7 cellular contexts compared by ENCODE assay signal in the genomic region with DNA sequence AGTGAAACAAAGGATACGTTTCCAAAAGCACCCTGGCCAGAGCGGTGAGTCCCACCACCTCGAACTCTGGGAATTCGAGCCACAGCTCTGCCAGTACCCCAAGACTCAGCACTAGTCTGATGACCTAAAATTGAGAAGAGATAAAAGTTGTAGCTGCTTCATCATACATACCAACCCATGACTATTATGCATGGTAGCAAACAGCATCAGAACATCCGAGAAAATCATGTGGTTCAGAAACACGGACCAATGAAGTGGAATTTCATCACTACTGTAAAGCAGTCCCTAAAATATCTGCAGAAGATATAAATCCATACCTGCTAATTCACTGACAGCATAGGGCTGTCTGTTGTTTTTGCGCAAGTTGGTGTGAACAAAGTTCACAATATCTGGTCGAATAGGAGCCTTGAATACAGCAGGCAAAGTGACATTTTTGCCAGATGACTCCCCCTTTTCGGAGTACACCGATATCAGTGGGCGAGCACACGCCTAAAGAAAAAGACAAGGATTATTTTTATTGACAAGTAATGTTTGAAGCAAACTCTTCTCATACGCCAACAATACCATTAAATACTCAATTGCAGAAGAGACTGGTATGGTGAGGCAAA. TPM values are rescaled to one million over a fixed set of nuclear protein-coding genes. Genes with fewer than 3 reads are reported as not detected.
DNase-seq lines count a peak whose midpoint lies in the region; ATAC-seq and TF ChIP-seq lines count a peak whose summit lies in the region.
"Not testable (repeated sequence)": the region's sequence is repeated elsewhere in the genome, so short reads cannot be mapped to it uniquely, and the experiment has no call there.

No MANE protein-coding gene starts in this region.

- peak overlapping the region; percentile 96 for H3K27ac ChIP-seq in brain microvascular endothelial cell

- peak overlapping the region; percentile 88 for H3K4me3 Mint-ChIP-seq in activated CD4-positive, alpha-beta T cell treated with anti-CD3 and anti-CD28 coated beads for 36 hours
- H3K4me3 Mint-ChIP-seq in memory B cell: peak overlapping the region; percentile 100

- not testable (repeated sequence) for H3K9me3 Mint-ChIP-seq in activated CD4-positive, alpha-beta T cell treated with anti-CD3 and anti-CD28 coated beads for 36 hours (ENCODE audit: low read depth); memory B cell

- H3K9me3 ChIP-seq in MG63: not testable (repeated sequence)

- intact Hi-C loops in activated CD4-positive, alpha-beta T cell treated with anti-CD3 and anti-CD28 coated beads for 36 hours (cut with DNase I, micrococcal nuclease): loop anchor here in 1 of 2 experiments (10.0 kb wide), 3 partner anchors 708 to 1318 kb away; partner anchors contain the start of genes CLPX, DENND4A and RNU5B-1

- H3K4me1 Mint-ChIP-seq in activated CD4-positive, alpha-beta T cell treated with anti-CD3 and anti-CD28 coated beads for 36 hours: peaks cover 60% of the 10 kb centered on the region
- peaks cover 21% of the 10 kb centered on the region for H3K4me1 Mint-ChIP-seq in memory B cell

- H3K27me3 Mint-ChIP-seq in activated CD4-positive, alpha-beta T cell treated with anti-CD3 and anti-CD28 coated beads for 36 hours; memory B cell: not testable (repeated sequence)

- TF ChIP-seq CTCF in brain microvascular endothelial cell (IDR thresholded peaks at IDR 0.05; ENCODE audit: low read depth, low read length, missing control alignments); fibroblast of pulmonary artery (IDR thresholded peaks at IDR 0.05; ENCODE audit: low read length, missing control alignments); retinal pigment epithelial cell (conservative IDR thresholded peaks at IDR 0.05; ENCODE audit: low read depth, low read length): not testable (repeated sequence)

- peak overlapping the region; percentile 95 for H3K4me3 ChIP-seq in MG63
- peak overlapping the region; percentile 68 for H3K4me3 ChIP-seq in brain microvascular endothelial cell (ENCODE audit: low read depth, low read length)
- H3K4me3 ChIP-seq in fibroblast of pulmonary artery (replicated peaks; ENCODE audit: low read depth, low read length): peak overlapping the region; percentile 88
- H3K4me3 ChIP-seq in retinal pigment epithelial cell (ENCODE audit: low read length): peak overlapping the region; percentile 94

- peak; percentile 19 for DNase-seq in GM03348 (ENCODE audit: low spot score)
- not testable (repeated sequence) for DNase-seq in MG63; activated CD4-positive, alpha-beta T cell treated with anti-CD3 and anti-CD28 coated beads for 36 hours; memory B cell (ENCODE audit: low spot score in 2 of 2); retinal pigment epithelial cell (ENCODE audit: low read depth)
- peak; percentile 46 for DNase-seq in brain microvascular endothelial cell
- peak; percentile 24 for DNase-seq in fibroblast of pulmonary artery (ENCODE audit: low read depth)

- H3K36me3 ChIP-seq in MG63 (peaks cover 64% of the 10 kb centered on the region), brain microvascular endothelial cell (replicated peaks) (peaks cover 50% of the 10 kb centered on the region)

- CTCF ChIA-PET in activated CD4-positive, alpha-beta T cell treated with anti-CD3 and anti-CD28 coated beads for 36 hours (lab: Charles Lee): interaction anchor here (2.8 kb wide), 1 partner anchor 117 kb away, joined by 15 read pairs; the partner anchor contains the start of gene MAP2K1

- in situ Hi-C loops in brain microvascular endothelial cell (cut with HindIII; ENCODE audit: low pct_ligation_motif_present, low sequenced_read_pairs): not testable (repeated sequence)

- POLR2A ChIA-PET in activated CD4-positive, alpha-beta T cell treated with anti-CD3 and anti-CD28 coated beads for 36 hours (lab: Charles Lee): not testable (repeated sequence)

- H3K27ac Mint-ChIP-seq in activated CD4-positive, alpha-beta T cell treated with anti-CD3 and anti-CD28 coated beads for 36 hours: peak overlapping the region; percentile 98
- peak overlapping the region; percentile 96 for H3K27ac Mint-ChIP-seq in memory B cell

- not testable (repeated sequence) for H3K27me3 ChIP-seq in MG63; brain microvascular endothelial cell (replicated peaks)

- H3K36me3 Mint-ChIP-seq in activated CD4-positive, alpha-beta T cell treated with anti-CD3 and anti-CD28 coated beads for 36 hours (ENCODE audit: low read depth): peaks cover 62% of the 10 kb centered on the region
- peaks cover 13% of the 10 kb centered on the region for H3K36me3 Mint-ChIP-seq in memory B cell

- not testable (repeated sequence) for ATAC-seq in activated CD4-positive, alpha-beta T cell treated with anti-CD3 and anti-CD28 coated beads for 36 hours; memory B cell (ENCODE audit: low read depth)

RNA-seq across cellular contexts. Expression of gene RPL4, which starts 1.5 kb away (rescaled TPM):
- total RNA-seq in MG63 (2014; rRNA removed; shearing (Covaris generic); ENCODE audit: low replicate concordance): 9,593 and 13,354 TPM in 2 replicates
- 1,000 to 10,000 TPM; 4,227 to 4,959 TPM for total RNA-seq in activated CD4-positive, alpha-beta T cell treated with anti-CD3 and anti-CD28 coated beads for 36 hours

RNA-seq across cellular contexts. Expression of gene ZWILCH, which starts 2.0 kb away (rescaled TPM):
- 36.4 and 59.1 TPM in 2 replicates for total RNA-seq in MG63 (2014; rRNA removed; shearing (Covaris generic); ENCODE audit: low replicate concordance)
- total RNA-seq in activated CD4-positive, alpha-beta T cell treated with anti-CD3 and anti-CD28 coated beads for 36 hours: 10 to 100 TPM; 27.4 to 31.1 TPM

RNA-seq across cellular contexts. Expression of gene SNAPC5, which starts 5.6 kb away (rescaled TPM):
- total RNA-seq in MG63 (2014; rRNA removed; shearing (Covaris generic); ENCODE audit: low replicate concordance): 35.4 and 40.8 TPM in 2 replicates
- 10 to 100 TPM; 25.7 to 30.1 TPM for total RNA-seq in activated CD4-positive, alpha-beta T cell treated with anti-CD3 and anti-CD28 coated beads for 36 hours
